ENCODE assay signal across 10 cellular contexts in genomic region chr18:76364282-76365259, GRCh38.
DNase-seq lines count a peak whose midpoint lies in the region; ATAC-seq and TF ChIP-seq lines count a peak whose summit lies in the region.
"Had no signal": no experiment of that assay in that cellular context is flagged by ENCODE, and none has a peak within 500 bp of the region (broad histone marks: within the 10 kb centered on the region; RNA-seq: fewer than 3 reads in every experiment).

No MANE protein-coding gene starts in this region.

- H2BK120ac ChIP-seq in neuronal stem cell (ENCODE audit: low read depth, low read length): no peak overlapping the region

- H2AK5ac ChIP-seq in neuronal stem cell (ENCODE audit: low read depth, low read length): no peak overlapping the region

- H3K36me3 Mint-ChIP-seq in activated CD4-positive, alpha-beta memory T cell treated with anti-CD3 and anti-CD28 coated beads for 36 hours: no peaks in the 10 kb centered on the region

- H3K4me1 Mint-ChIP-seq in activated CD4-positive, alpha-beta memory T cell treated with anti-CD3 and anti-CD28 coated beads for 36 hours (ENCODE audit: low read depth): peaks cover 18% of the 10 kb centered on the region

- no peak overlapping the region for H3K18ac ChIP-seq in neuronal stem cell (ENCODE audit: low read length)

- H4K91ac ChIP-seq in neuronal stem cell (ENCODE audit: low read depth, low read length, poor library complexity): no peak overlapping the region

- DNase-seq in GM13976 (ENCODE audit: low spot score) (peak; percentile 77), occipital lobe (lab: John Stamatoyannopoulos, UW) (no peak), neuronal stem cell (ENCODE audit: low spot score) (no peak), aorta (no peak)
- DNase-seq in activated CD4-positive, alpha-beta memory T cell treated with anti-CD3 and anti-CD28 coated beads for 36 hours: peak; percentile 54
- no peak for DNase-seq in stimulated activated CD4-positive, alpha-beta T cell treated with anti-CD3 and anti-CD28 coated beads, Interleukin-1b, Interleukin-23, amount 100 ng/mL, for 48 hours
- DNase-seq: central memory CD4-positive, alpha-beta T cell; pancreas had no signal

- H3K27ac Mint-ChIP-seq in activated CD4-positive, alpha-beta memory T cell treated with anti-CD3 and anti-CD28 coated beads for 36 hours: no peak overlapping the region

- no peak overlapping the region for H3K4ac ChIP-seq in neuronal stem cell (ENCODE audit: low read length)

- H3K36me3 ChIP-seq in neuronal stem cell (replicated peaks in 1 of 2; ENCODE audit: control insufficient read depth in 2 of 2, insufficient read depth in 2 of 2, low read length in 2 of 2) (peaks cover 16 to 98% of the 10 kb centered on the region in 2 donors), aorta (ENCODE audit: control insufficient read depth in 1 of 2, insufficient read depth in 2 of 2, low read length in 1 of 2) (peaks cover 0 to 2% of the 10 kb centered on the region in 2 donors)

- no peak overlapping the region for H2BK15ac ChIP-seq in neuronal stem cell (ENCODE audit: low read length)

- no peak overlapping the region for H2BK5ac ChIP-seq in neuronal stem cell (ENCODE audit: low read length)

- in situ Hi-C loops in GM13976 (cut with MboI; ENCODE audit: low sequenced_read_pairs, unreplicated experiment): loop anchor here (25.0 kb wide), 1 partner anchor 1727 kb away; no protein-coding TSS in a partner anchor

- H3K27me3 ChIP-seq in neuronal stem cell (ENCODE audit: control insufficient read depth in 3 of 3, insufficient read depth in 3 of 3, low read depth in 1 of 3, low read length in 3 of 3): no peaks in the 10 kb centered on the region
- H3K27me3 ChIP-seq in aorta (ENCODE audit: control insufficient read depth in 1 of 2, insufficient read depth in 2 of 2, low read length in 1 of 2): no peaks in the 10 kb centered on the region
- H3K27me3 ChIP-seq: pancreas had no signal

- H3K4me1 ChIP-seq in neuronal stem cell (ENCODE audit: control insufficient read depth in 2 of 2, insufficient read depth in 1 of 2, low read depth in 1 of 2, low read length in 2 of 2) (peaks cover 0 to 2% of the 10 kb centered on the region in 2 donors), aorta (ENCODE audit: control insufficient read depth in 1 of 2, insufficient read depth in 2 of 2, low read length in 2 of 2) (no peaks in the 10 kb centered on the region)
- H3K4me1 ChIP-seq: pancreas had no signal

- no peak overlapping the region for H3K27ac ChIP-seq in neuronal stem cell (replicated peaks; ENCODE audit: low read length)
- H3K27ac ChIP-seq in aorta (ENCODE audit: low read depth in 1 of 2, low read length in 2 of 2): no peak overlapping the region
- H3K27ac ChIP-seq: pancreas had no signal

- H3K9me3 Mint-ChIP-seq in activated CD4-positive, alpha-beta memory T cell treated with anti-CD3 and anti-CD28 coated beads for 36 hours: no peaks in the 10 kb centered on the region

- WGBS in neuronal stem cell (ENCODE audit: extremely low coverage in 2 of 2, insufficient read length in 2 of 2, insufficient replicate concordance in 1 of 2), 2 donors: no CpG with 5 or more reads among the region's 14 CpGs
- WGBS in aorta, 2 donors: 93% methylated on average over 14 of the region's 14 CpGs

- no peak overlapping the region for H4K8ac ChIP-seq in neuronal stem cell (ENCODE audit: low read depth, low read length)

- ATAC-seq in GM19351 (IDR thresholded peaks at IDR 0.05; ENCODE audit: unreplicated experiment) (peak; percentile 90), HG02943 (IDR thresholded peaks at IDR 0.05; ENCODE audit: low read depth, unreplicated experiment) (peak; percentile 88), aorta (ENCODE audit: low FRiP score) (no peak)

- no peak for TF ChIP-seq CTCF in GM13976 (IDR thresholded peaks at IDR 0.05; ENCODE audit: borderline replicate concordance, control extremely low read depth, extremely low read depth, insufficient read depth, missing control alignments)

- peaks cover 11% of the 10 kb centered on the region for H3K27me3 Mint-ChIP-seq in activated CD4-positive, alpha-beta memory T cell treated with anti-CD3 and anti-CD28 coated beads for 36 hours

- CTCF ChIA-PET in activated CD4-positive, alpha-beta memory T cell treated with anti-CD3 and anti-CD28 coated beads for 36 hours (lab: Charles Lee): interaction anchor here (1.0 to 1.7 kb wide), 2 partner anchors 9 to 34 kb away, joined by 3 to 4 read pairs; no protein-coding TSS in a partner anchor

- no peak overlapping the region for H2AFZ ChIP-seq in neuronal stem cell (ENCODE audit: low read length)

- no peak overlapping the region for H3K4me2 ChIP-seq in neuronal stem cell (ENCODE audit: insufficient read depth, low read length, poor library complexity, severe bottlenecking)

- H3K4me3 ChIP-seq in neuronal stem cell (ENCODE audit: low read length in 2 of 2) (no peak overlapping the region), aorta (ENCODE audit: low read length in 2 of 2) (no peak overlapping the region)
- H3K4me3 ChIP-seq: pancreas had no signal

- no peak overlapping the region for H3K23ac ChIP-seq in neuronal stem cell (ENCODE audit: low read depth, low read length, poor library complexity)

- POLR2A ChIA-PET in activated CD4-positive, alpha-beta memory T cell treated with anti-CD3 and anti-CD28 coated beads for 36 hours (lab: Charles Lee): interaction anchor here (0.8 kb wide), 1 partner anchor 10 kb away, joined by 3 read pairs; no protein-coding TSS in a partner anchor

- no peak overlapping the region for H3K9ac ChIP-seq in neuronal stem cell (ENCODE audit: low read depth, low read length, poor library complexity)

- H3K9me3 ChIP-seq in neuronal stem cell (replicated peaks in 1 of 2; ENCODE audit: control insufficient read depth in 2 of 2, insufficient read depth in 1 of 2, low read depth in 1 of 2, low read length in 2 of 2) (no peaks in the 10 kb centered on the region), aorta (ENCODE audit: control insufficient read depth, low read length) (no peaks in the 10 kb centered on the region)
- H3K9me3 ChIP-seq: pancreas had no signal

- no peak overlapping the region for H3K4me3 Mint-ChIP-seq in activated CD4-positive, alpha-beta memory T cell treated with anti-CD3 and anti-CD28 coated beads for 36 hours

- H3K79me1 ChIP-seq in neuronal stem cell (ENCODE audit: low read depth, low read length): no peaks in the 10 kb centered on the region

- no peak overlapping the region for H3K14ac ChIP-seq in neuronal stem cell (ENCODE audit: low read length)

- intact Hi-C loops in activated CD4-positive, alpha-beta memory T cell treated with anti-CD3 and anti-CD28 coated beads for 36 hours (cut with micrococcal nuclease): loop anchor here (1.0 kb wide), 1 partner anchor 10 kb away; no protein-coding TSS in a partner anchor
- intact Hi-C loops in aorta (cut with DNase I): no loop called here

- H2BK12ac ChIP-seq in neuronal stem cell (ENCODE audit: low read length): no peak overlapping the region

Comparison
In these comparisons a context has a peak if more than half of its experiments do, and no peak if none do; other contexts are left out.
1. DNase-seq: peak in GM13976 (single experiment) and activated CD4-positive, alpha-beta memory T cell treated with anti-CD3 and anti-CD28 coated beads for 36 hours (single experiment); none in occipital lobe (single experiment), neuronal stem cell (single experiment), stimulated activated CD4-positive, alpha-beta T cell treated with anti-CD3 and anti-CD28 coated beads, Interleukin-1b, Interleukin-23, amount 100 ng/mL, for 48 hours (single experiment) and aorta (0 of 2).